In genomic region chr4:135552131-135552530, GRCh38 we compare ENCODE assay signal across 16 cellular contexts.
"Had no signal": no experiment of that assay in that cellular context is flagged by ENCODE, and none has a peak within 500 bp of the region (broad histone marks: within the 10 kb centered on the region; RNA-seq: fewer than 3 reads in every experiment).

No MANE protein-coding gene starts in this region.

- H3K4me3 Mint-ChIP-seq: dendritic cell treated with granulocyte-macrophage colony-stimulating factor and Interleukin-4, amounts not matched to agents 40 ng/mL and 50 ng/mL, for 4 days; effector memory CD8-positive, alpha-beta T cell; immature natural killer cell; naive thymus-derived CD4-positive, alpha-beta T cell had no signal

- H3K27ac Mint-ChIP-seq: dendritic cell treated with granulocyte-macrophage colony-stimulating factor and Interleukin-4, amounts not matched to agents 40 ng/mL and 50 ng/mL, for 4 days; effector memory CD8-positive, alpha-beta T cell; immature natural killer cell; naive thymus-derived CD4-positive, alpha-beta T cell; progenitor cell of endocrine pancreas had no signal

- H3K9me3 Mint-ChIP-seq: dendritic cell treated with granulocyte-macrophage colony-stimulating factor and Interleukin-4, amounts not matched to agents 40 ng/mL and 50 ng/mL, for 4 days had no signal

- H3K27me3 Mint-ChIP-seq: dendritic cell treated with granulocyte-macrophage colony-stimulating factor and Interleukin-4, amounts not matched to agents 40 ng/mL and 50 ng/mL, for 4 days; effector memory CD8-positive, alpha-beta T cell; naive thymus-derived CD4-positive, alpha-beta T cell; progenitor cell of endocrine pancreas had no signal

- H3K4me1 Mint-ChIP-seq: immature natural killer cell; naive thymus-derived CD4-positive, alpha-beta T cell had no signal

- H3K4me3 ChIP-seq: pancreas had no signal

- H3K9me3 ChIP-seq: pancreas had no signal

- H3K36me3 Mint-ChIP-seq: naive thymus-derived CD4-positive, alpha-beta T cell had no signal

- H3K27ac ChIP-seq: foreskin keratinocyte, pancreas had no signal

- DNase-seq: effector memory CD8-positive, alpha-beta T cell; erythroblast; foreskin keratinocyte; immature natural killer cell; kidney; left colon; left ventricle myocardium superior; naive thymus-derived CD4-positive, alpha-beta T cell; nucleus accumbens; pancreas; right cardiac atrium; small intestine; stimulated activated CD4-positive, alpha-beta T cell treated with anti-CD3 and anti-CD28 coated beads, Interleukin-12 subunit alpha, Interleukin-12 subunit beta, amount 100 ng/mL, for 4 hours; stimulated activated naive CD4-positive, alpha-beta T cell treated with Interleukin-2 at 50 U/mL for 16 hours had no signal

- H3K4me1 ChIP-seq: foreskin keratinocyte, pancreas had no signal

- H3K36me3 ChIP-seq: pancreas had no signal

- H3K27me3 ChIP-seq: foreskin keratinocyte, pancreas had no signal
